Comparison of ENCODE assay signal across 9 cellular contexts in the genomic region with DNA sequence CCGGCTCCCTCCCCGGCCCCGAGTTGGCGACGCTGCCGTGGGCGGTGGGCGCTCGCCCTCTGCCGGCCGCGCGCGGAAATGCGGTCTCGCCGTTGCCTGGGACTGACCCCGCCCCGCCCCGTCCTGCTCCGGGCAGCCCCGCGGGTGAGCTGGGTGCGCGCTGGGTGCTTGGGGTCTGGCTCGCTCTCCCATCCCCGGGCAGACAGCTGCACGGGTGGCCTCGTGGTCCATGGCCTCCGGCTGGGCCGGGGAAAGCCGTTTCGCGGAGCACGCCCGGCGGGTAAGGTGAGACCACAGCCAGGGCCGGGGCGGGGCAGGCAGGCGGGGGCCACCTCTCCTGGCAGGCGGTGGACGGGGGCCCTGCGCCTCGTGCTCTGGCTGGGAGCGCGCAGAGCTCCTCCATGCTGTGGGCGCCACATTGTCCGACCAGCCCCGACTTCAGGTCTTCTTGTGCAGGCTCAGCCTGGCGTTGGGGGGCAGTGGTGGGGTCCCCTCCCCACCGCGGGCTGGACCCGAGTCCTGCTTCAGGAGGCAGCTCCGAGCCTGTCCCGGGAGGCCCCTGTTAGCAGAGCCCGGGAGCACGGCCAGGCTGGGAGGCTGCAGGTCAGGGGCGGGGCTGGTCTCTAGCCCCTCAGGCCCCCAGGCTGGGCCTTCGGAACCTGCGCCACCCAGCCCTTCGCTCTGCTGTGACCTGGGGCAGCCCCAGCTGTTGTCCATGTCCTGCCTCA. TPM values are rescaled to one million over a fixed set of nuclear protein-coding genes. Genes with fewer than 3 reads are reported as not detected.
DNase-seq lines count a peak whose midpoint lies in the region; ATAC-seq and TF ChIP-seq lines count a peak whose summit lies in the region.
"Had no signal": no experiment of that assay in that cellular context is flagged by ENCODE, and none has a peak within 500 bp of the region (broad histone marks: within the 10 kb centered on the region; RNA-seq: fewer than 3 reads in every experiment).

No MANE protein-coding gene starts in this region.

- no peaks in the 10 kb centered on the region for H3K9me3 Mint-ChIP-seq in activated T-cell treated with anti-CD3 and anti-CD28 coated beads, Interleukin-2, amount 50 U/mL, for 24 hours

- no peak for ATAC-seq in HG03108 (IDR thresholded peaks at IDR 0.05; ENCODE audit: unreplicated experiment)

- H3K36me3 ChIP-seq in thyroid gland, result no peaks in the 10 kb centered on the region

- H3K36me3 Mint-ChIP-seq in activated T-cell treated with anti-CD3 and anti-CD28 coated beads, Interleukin-2, amount 50 U/mL, for 24 hours (ENCODE audit: low read depth), result no peaks in the 10 kb centered on the region

- H3K27me3 Mint-ChIP-seq in activated T-cell treated with anti-CD3 and anti-CD28 coated beads, Interleukin-2, amount 50 U/mL, for 24 hours, result peaks cover 27% of the 10 kb centered on the region

- TF ChIP-seq CTCF in fibroblast of villous mesenchyme (IDR thresholded peaks at IDR 0.05; ENCODE audit: insufficient read depth, low read depth, low read length) (peak; percentile 59), thyroid gland (IDR thresholded peaks at IDR 0.05) (peak in 5 of 6 experiments; percentile 12 to 73 (median 59))

- H3K27ac ChIP-seq in thyroid gland, result no peak overlapping the region

- no peak overlapping the region for H3K4me3 Mint-ChIP-seq in activated T-cell treated with anti-CD3 and anti-CD28 coated beads, Interleukin-2, amount 50 U/mL, for 24 hours

- H3K4me1 ChIP-seq in thyroid gland, result peaks cover 3 to 5% of the 10 kb centered on the region in 2 donors

- intact Hi-C loops in thyroid gland (cut with DNase I), result no loop called here

- H3K4me3 ChIP-seq in fibroblast of villous mesenchyme (ENCODE audit: low read depth, low read length), result no peak overlapping the region
- H3K4me3 ChIP-seq in thyroid gland (replicated peaks in 1 of 3), result no peak overlapping the region

- DNase-seq in DMS153 treated with DMSO at 0.1 percent for 48 hours (lab: John Stamatoyannopoulos, UW; ENCODE audit: unreplicated experiment) (peak; percentile 22), DMS153 (lab: John Stamatoyannopoulos, UW) (no peak), NOMO-1 treated with dmso at 0.1 percent for 144 hours (lab: John Stamatoyannopoulos, UW; ENCODE audit: unreplicated experiment) (peak; percentile 10), fibroblast of villous mesenchyme (ENCODE audit: low read depth) (peak; percentile 6), occipital lobe (lab: John Stamatoyannopoulos, UW) (peak; percentile 18), thyroid gland (peak; percentile 54 to 57)
- peak; percentile 86 for DNase-seq in activated T-cell treated with anti-CD3 and anti-CD28 coated beads, Interleukin-2, amount 50 U/mL, for 24 hours

- H3K9me3 ChIP-seq in thyroid gland, result no peaks in the 10 kb centered on the region

- no peak overlapping the region for H3K27ac Mint-ChIP-seq in activated T-cell treated with anti-CD3 and anti-CD28 coated beads, Interleukin-2, amount 50 U/mL, for 24 hours

- no peaks in the 10 kb centered on the region for H3K4me1 Mint-ChIP-seq in activated T-cell treated with anti-CD3 and anti-CD28 coated beads, Interleukin-2, amount 50 U/mL, for 24 hours (ENCODE audit: low read depth)

- TF ChIP-seq POLR2A in thyroid gland (IDR thresholded peaks at IDR 0.05), result no peak

- 19 to 21% methylated on average over 10 to 12 of the region's 61 CpGs for WGBS in thyroid gland, 2 donors

- no peaks in the 10 kb centered on the region for H3K27me3 ChIP-seq in thyroid gland

RNA-seq across cellular contexts. Expression of a gene that starts 7.0 kb away (rescaled TPM):
- total RNA-seq in fibroblast of villous mesenchyme, result not detected in 2 replicates
- total RNA-seq in occipital lobe, result not detected
- not detected for total RNA-seq in thyroid gland
- total RNA-seq: dermis microvascular lymphatic vessel endothelial cell had no signal

RNA-seq across cellular contexts. Expression of a gene that starts 30.5 kb away (rescaled TPM):
- total RNA-seq in fibroblast of villous mesenchyme, result not detected in 2 replicates
- 0.16 TPM for total RNA-seq in occipital lobe
- total RNA-seq in thyroid gland, result not detected

RNA-seq across cellular contexts. Expression of a gene that starts 49.8 kb away (rescaled TPM):
- total RNA-seq in fibroblast of villous mesenchyme (11.7 and 12.2 TPM in 2 replicates), occipital lobe (15.4 TPM), thyroid gland (10 to 100 TPM in 2 of 4 donors, 1 to 10 TPM in 2; 8.4 to 12.4 (median 9.3) TPM)
